In genomic region chr16:86965840-86966239, GRCh38 we compare ENCODE assay signal across 1 cellular context.
TF ChIP-seq lines count a peak whose summit lies in the region.

No MANE protein-coding gene starts in this region.

TF ChIP-seq in IMR-90, 13 proteins besides CTCF, POLR2A, EP300 and RAD21 (continued from another document):
- TF ChIP-seq CHD1 (IDR thresholded peaks at IDR 0.05; ENCODE audit: low read depth, low read length) (no peak), FOS (IDR thresholded peaks at IDR 0.05; ENCODE audit: low read depth, low read length) (no peak)
